ENCODE assay signal across 17 cellular contexts in the genomic region with DNA sequence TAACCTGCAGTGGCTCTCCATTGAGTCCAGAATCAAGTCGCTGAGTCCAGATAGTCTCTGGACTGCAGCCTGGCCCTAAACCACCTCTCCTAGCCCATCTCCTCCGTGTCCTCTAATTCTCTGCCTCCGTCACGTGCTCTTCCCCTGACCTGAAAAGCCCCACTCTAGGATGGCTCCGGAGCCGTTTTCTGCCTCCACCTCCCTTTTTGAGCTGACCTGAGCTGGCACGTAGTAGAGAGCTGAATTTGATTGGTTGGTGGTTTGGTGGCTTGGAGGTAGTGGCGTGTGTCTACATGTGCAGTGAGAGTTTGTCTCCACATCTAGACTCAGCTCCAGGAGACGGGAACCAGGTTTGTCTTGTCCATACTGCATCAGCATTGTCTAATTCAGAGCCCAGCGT. TPM values are rescaled to one million over a fixed set of nuclear protein-coding genes. Genes with fewer than 3 reads are reported as not detected.
DNase-seq lines count a peak whose midpoint lies in the region; ATAC-seq and TF ChIP-seq lines count a peak whose summit lies in the region.
"Had no signal": no experiment of that assay in that cellular context is flagged by ENCODE, and none has a peak within 500 bp of the region (broad histone marks: within the 10 kb centered on the region; RNA-seq: fewer than 3 reads in every experiment).

No MANE protein-coding gene starts in this region.

- POLR2A ChIA-PET in T-cell (lab: Charles Lee) = interaction anchor here in 1 of 2 donors (0.6 kb wide), 1 partner anchor 1667 kb away, joined by 4 read pairs; a partner anchor contains a TSS

- H3K4me3 Mint-ChIP-seq in activated CD8-positive, alpha-beta memory T cell treated with anti-CD3 and anti-CD28 coated beads, Interleukin-2, amount 10 ng/mL, durations not matched to agents 7 days and 5 days = peak overlapping the region; percentile 1
- H3K4me3 Mint-ChIP-seq in T-cell (peak overlapping the region; percentile 77 to 88 (median 87)), endothelial cell (ENCODE audit: unreplicated experiment) (peak overlapping the region; percentile 43), progenitor cell of endocrine pancreas (ENCODE audit: low read depth) (peak overlapping the region; percentile 94)

- TF ChIP-seq CTCF in endothelial cell (IDR thresholded peaks at IDR 0.05; ENCODE audit: unreplicated experiment) (no peak), progenitor cell of endocrine pancreas (IDR thresholded peaks at IDR 0.05; ENCODE audit: unreplicated experiment) (no peak)

- peaks cover 53% of the 10 kb centered on the region for H3K4me1 Mint-ChIP-seq in activated CD8-positive, alpha-beta memory T cell treated with anti-CD3 and anti-CD28 coated beads, Interleukin-2, amount 10 ng/mL, durations not matched to agents 7 days and 5 days
- peaks cover 59 to 76% (median 71%) of the 10 kb centered on the region in 3 donors for H3K4me1 Mint-ChIP-seq in T-cell
- H3K4me1 Mint-ChIP-seq in endothelial cell (ENCODE audit: unreplicated experiment) = peaks cover 13% of the 10 kb centered on the region
- H3K4me1 Mint-ChIP-seq in progenitor cell of endocrine pancreas (ENCODE audit: low read depth) = peaks cover 37% of the 10 kb centered on the region

- no peaks in the 10 kb centered on the region for H3K9me3 Mint-ChIP-seq in activated CD8-positive, alpha-beta memory T cell treated with anti-CD3 and anti-CD28 coated beads, Interleukin-2, amount 10 ng/mL, durations not matched to agents 7 days and 5 days (ENCODE audit: low read depth)
- no peaks in the 10 kb centered on the region for H3K9me3 Mint-ChIP-seq in T-cell
- no peaks in the 10 kb centered on the region for H3K9me3 Mint-ChIP-seq in endothelial cell (ENCODE audit: unreplicated experiment)
- no peaks in the 10 kb centered on the region for H3K9me3 Mint-ChIP-seq in progenitor cell of endocrine pancreas (ENCODE audit: low read depth)

- peaks cover 11% of the 10 kb centered on the region for H3K27me3 Mint-ChIP-seq in activated CD8-positive, alpha-beta memory T cell treated with anti-CD3 and anti-CD28 coated beads, Interleukin-2, amount 10 ng/mL, durations not matched to agents 7 days and 5 days
- H3K27me3 Mint-ChIP-seq in T-cell = no peaks in the 10 kb centered on the region
- peaks cover 14% of the 10 kb centered on the region for H3K27me3 Mint-ChIP-seq in endothelial cell (ENCODE audit: unreplicated experiment)
- H3K27me3 Mint-ChIP-seq in progenitor cell of endocrine pancreas = no peaks in the 10 kb centered on the region

- no peaks in the 10 kb centered on the region for H3K36me3 Mint-ChIP-seq in activated CD8-positive, alpha-beta memory T cell treated with anti-CD3 and anti-CD28 coated beads, Interleukin-2, amount 10 ng/mL, durations not matched to agents 7 days and 5 days
- no peaks in the 10 kb centered on the region for H3K36me3 Mint-ChIP-seq in T-cell
- H3K36me3 Mint-ChIP-seq in endothelial cell (ENCODE audit: low read depth, unreplicated experiment) = peaks cover 3% of the 10 kb centered on the region
- peaks cover 7% of the 10 kb centered on the region for H3K36me3 Mint-ChIP-seq in progenitor cell of endocrine pancreas (ENCODE audit: insufficient read depth)

- CTCF ChIA-PET in activated CD8-positive, alpha-beta memory T cell treated with anti-CD3 and anti-CD28 coated beads, Interleukin-2, amount 10 ng/mL, durations not matched to agents 7 days and 5 days (lab: Charles Lee) = interaction anchor here (1.4 to 5.2 kb wide), 3 partner anchors 17 to 22 kb away, joined by 7 to 33 read pairs (median 10); no protein-coding TSS in a partner anchor
- CTCF ChIA-PET in T-cell (lab: Charles Lee) = interaction anchor here (0.6 to 0.7 kb wide), 3 partner anchors 10 to 27 kb away, joined by 3 to 4 read pairs (median 4); no protein-coding TSS in a partner anchor

- H3K27ac Mint-ChIP-seq in activated CD8-positive, alpha-beta memory T cell treated with anti-CD3 and anti-CD28 coated beads, Interleukin-2, amount 10 ng/mL, durations not matched to agents 7 days and 5 days = no peak overlapping the region
- H3K27ac Mint-ChIP-seq in T-cell = peak overlapping the region; percentile 62 to 80
- H3K27ac Mint-ChIP-seq in endothelial cell (ENCODE audit: unreplicated experiment) = no peak overlapping the region
- peak overlapping the region; percentile 90 for H3K27ac Mint-ChIP-seq in progenitor cell of endocrine pancreas

- no peak for DNase-seq in activated CD8-positive, alpha-beta memory T cell treated with anti-CD3 and anti-CD28 coated beads, Interleukin-2, amount 10 ng/mL, durations not matched to agents 7 days and 5 days
- no peak for DNase-seq in activated CD8-positive, alpha-beta memory T cell treated with anti-CD3 and anti-CD28 coated beads for 24 hours
- DNase-seq in T-cell (no peak), endothelial cell (ENCODE audit: low spot score) (no peak), progenitor cell of endocrine pancreas (ENCODE audit: low spot score, unreplicated experiment) (no peak)
- DNase-seq: central memory CD4-positive, alpha-beta T cell; effector CD8-positive, alpha-beta T cell; heart right ventricle; islet precursor cell; NCI-H446; stomach; upper lobe of right lung had no signal

- no peak for ATAC-seq in activated CD8-positive, alpha-beta memory T cell treated with anti-CD3 and anti-CD28 coated beads, Interleukin-2, amount 10 ng/mL, durations not matched to agents 7 days and 5 days
- no peak for ATAC-seq in T-cell (replicated peaks in 1 of 4)
- no peak for ATAC-seq in GM19397 (IDR thresholded peaks at IDR 0.05; ENCODE audit: unreplicated experiment)
- ATAC-seq in GM21619 (IDR thresholded peaks at IDR 0.05; ENCODE audit: unreplicated experiment) = no peak
- ATAC-seq in HG02610 (IDR thresholded peaks at IDR 0.05; ENCODE audit: unreplicated experiment) = no peak
- ATAC-seq: heart right ventricle, Right ventricle myocardium inferior, upper lobe of right lung had no signal

RNA-seq across cellular contexts. Expression of a gene that starts 2.9 kb away (rescaled TPM):
- 10 to 100 TPM in 1 of 2 experiments, 1 to 10 TPM in 1; 3.2 to 11.3 TPM for total RNA-seq in activated CD8-positive, alpha-beta memory T cell treated with anti-CD3 and anti-CD28 coated beads, Interleukin-2, amount 10 ng/mL, durations not matched to agents 7 days and 5 days
- total RNA-seq in T-cell (10 to 100 TPM; 21.8 to 26.3 (median 23.4) TPM), endothelial cell (ENCODE audit: unreplicated experiment) (22.9 TPM), progenitor cell of endocrine pancreas (89.4 and 91.2 TPM in 2 replicates)
- total RNA-seq: lung microvascular endothelial cell had no signal

Comparison
In these comparisons a context has a peak if more than half of its experiments do, and no peak if none do; other contexts are left out.
1. H3K27ac Mint-ChIP-seq: peak in T-cell (2 of 2) and progenitor cell of endocrine pancreas (single experiment); none in activated CD8-positive, alpha-beta memory T cell treated with anti-CD3 and anti-CD28 coated beads, Interleukin-2, amount 10 ng/mL, durations not matched to agents 7 days and 5 days (single experiment) and endothelial cell (single experiment).
2. H3K4me3 Mint-ChIP-seq: peak in every context shown above with its lines; median percentile 94 in progenitor cell of endocrine pancreas; 87 in T-cell; 43 in endothelial cell; 1 in activated CD8-positive, alpha-beta memory T cell treated with anti-CD3 and anti-CD28 coated beads, Interleukin-2, amount 10 ng/mL, durations not matched to agents 7 days and 5 days.